In the genomic region with DNA sequence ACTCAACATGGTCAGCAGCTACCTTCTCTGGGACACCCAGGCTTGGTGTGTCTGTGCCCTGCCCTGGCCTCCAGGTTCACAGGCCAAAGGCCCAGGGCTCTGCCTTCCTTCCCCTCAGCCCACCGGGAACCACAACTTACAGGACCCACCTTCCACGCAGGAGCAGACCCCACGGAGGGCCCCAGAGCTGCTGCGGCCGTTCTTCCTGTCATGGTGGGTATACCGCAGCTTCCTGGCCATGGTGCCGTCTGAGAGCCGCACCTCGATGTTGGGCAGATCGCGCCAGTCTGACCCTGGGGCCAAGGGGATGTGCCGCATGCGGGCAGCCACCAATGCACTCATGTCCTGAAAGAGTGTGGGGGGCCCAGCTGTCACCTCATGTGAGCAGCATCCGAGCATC, we compare ENCODE assay signal across 23 cellular contexts.
"Had no signal": no experiment of that assay in that cellular context is flagged by ENCODE, and none has a peak within 500 bp of the region (broad histone marks: within the 10 kb centered on the region; RNA-seq: fewer than 3 reads in every experiment).

No MANE protein-coding gene starts in this region.

- H3K36me3 Mint-ChIP-seq: natural killer cell had no signal

- H3K4me3 ChIP-seq: lung, ovary, prostate gland, SK-N-MC, spleen had no signal

- H3K9me3 ChIP-seq: neutrophil, ovary, prostate gland, spleen, upper lobe of left lung had no signal

- H3K27me3 Mint-ChIP-seq: activated naive CD8-positive, alpha-beta T cell had no signal

- H3K4me1 Mint-ChIP-seq: natural killer cell had no signal

- H3K27ac Mint-ChIP-seq: activated naive CD8-positive, alpha-beta T cell; activated T-cell treated with anti-CD3 and anti-CD28 coated beads, Interleukin-2, amount 50 U/mL, for 72 hours; natural killer cell; T-helper 2 cell treated with Interferon-gamma antibody and Interleukin-4, amounts not matched to agents 5 μg/mL and 100 μg/mL, for 36 hours had no signal

- H3K9me3 Mint-ChIP-seq: activated T-cell treated with anti-CD3 and anti-CD28 coated beads, Interleukin-2, amount 50 U/mL, for 72 hours; natural killer cell; T-helper 2 cell treated with Interferon-gamma antibody and Interleukin-4, amounts not matched to agents 5 μg/mL and 100 μg/mL, for 36 hours had no signal

- ATAC-seq: activated T-cell treated with anti-CD3 and anti-CD28 coated beads, Interleukin-2, amount 50 U/mL, for 72 hours; foreskin keratinocyte; natural killer cell; stimulated activated naive CD8-positive, alpha-beta T cell treated with anti-CD3 and anti-CD28 coated beads, Interleukin-15, Interleukin-2, amounts not matched to agents 100 U/mL and 50 U/mL, for 24 hours had no signal

- H3K27me3 ChIP-seq: foreskin keratinocyte, neutrophil, ovary, spleen, upper lobe of left lung had no signal

- H3K4me1 ChIP-seq: foreskin keratinocyte, prostate gland had no signal

- DNase-seq: activated CD4-positive, alpha-beta T cell treated with anti-CD3 and anti-CD28 coated beads, Interleukin-2, amount 50 U/mL, for 1 hour; activated CD4-positive, CD25-positive, alpha-beta regulatory T cell treated with anti-CD3 and anti-CD28 coated beads, Interleukin-2, amount 50 U/mL, for 72 hours; activated CD8-positive, alpha-beta memory T cell treated with anti-CD3 and anti-CD28 coated beads, Interleukin-2, amount 50 U/mL, for 48 hours; activated effector memory CD4-positive, alpha-beta T cell treated with anti-CD3 and anti-CD28 coated beads, Interleukin-2, amount 50 U/mL, for 16 hours; activated T-cell treated with anti-CD3 and anti-CD28 coated beads, Interleukin-2, amount 50 U/mL, for 72 hours; amniotic stem cell; cortex of kidney; effector CD4-positive, alpha-beta T cell; foreskin keratinocyte; kidney; natural killer cell; ovary; spleen; stimulated activated CD4-positive, alpha-beta T cell treated with anti-CD3 and anti-CD28 coated beads, Interleukin-4, amount 100 ng/mL, for 1 hour; stimulated activated naive CD8-positive, alpha-beta T cell treated with anti-CD3 and anti-CD28 coated beads, Interleukin-15, Interleukin-2, amounts not matched to agents 100 U/mL and 50 U/mL, for 24 hours had no signal

- H3K4me3 Mint-ChIP-seq: activated naive CD8-positive, alpha-beta T cell; activated T-cell treated with anti-CD3 and anti-CD28 coated beads, Interleukin-2, amount 50 U/mL, for 72 hours; natural killer cell; T-helper 2 cell treated with Interferon-gamma antibody and Interleukin-4, amounts not matched to agents 5 μg/mL and 100 μg/mL, for 36 hours had no signal

- H3K27ac ChIP-seq: foreskin keratinocyte, neutrophil, ovary, prostate gland, SK-N-MC, spleen, VCaP had no signal
